In the genomic region with DNA sequence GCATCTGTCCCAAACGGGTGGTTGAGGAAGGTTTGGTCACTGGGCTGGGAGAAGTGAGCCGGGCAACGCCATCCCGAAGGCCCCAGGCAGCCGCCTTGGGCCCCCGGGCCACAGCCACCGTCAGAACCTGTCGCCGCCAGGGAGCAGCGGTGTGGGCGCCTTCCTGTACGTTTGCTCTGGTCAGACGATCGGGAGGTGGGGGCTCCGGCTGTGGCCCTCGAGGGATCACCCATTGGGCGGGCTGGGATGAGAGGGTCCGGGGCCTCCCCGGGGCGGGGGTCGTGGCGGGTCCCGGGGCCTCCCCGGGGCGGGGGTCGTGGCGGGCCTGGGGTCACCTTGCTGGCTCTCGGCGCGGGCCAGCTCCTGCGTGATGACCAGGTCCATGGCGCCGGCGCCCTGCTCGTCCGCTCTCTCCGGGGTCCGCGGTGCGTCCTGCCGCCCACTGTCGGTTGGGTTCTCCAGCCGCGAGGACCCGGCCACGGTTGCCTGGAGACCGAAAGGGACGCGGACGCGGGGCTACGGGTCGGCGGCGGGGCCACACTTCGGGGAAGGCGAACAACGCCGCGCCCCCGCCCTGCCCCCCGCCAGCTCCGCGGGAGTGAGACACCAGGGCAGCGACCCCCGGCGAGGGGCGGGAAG, we compare ENCODE assay signal across 8 cellular contexts. TPM values are rescaled to one million over a fixed set of nuclear protein-coding genes. Genes with fewer than 3 reads are reported as not detected.
DNase-seq lines count a peak whose midpoint lies in the region; ATAC-seq and TF ChIP-seq lines count a peak whose summit lies in the region.

TSS of gene CFAP46 (minus strand) at position 470 of the 639 bp plus-strand sequence. CDS start at position 384, 86 bp downstream.

- H3K27me3 Mint-ChIP-seq in Calu3 (ENCODE audit: unreplicated experiment) = peaks cover 56% of the 10 kb centered on the region

- H3K36me3 Mint-ChIP-seq in Calu3 (ENCODE audit: insufficient read depth, unreplicated experiment) = no peaks in the 10 kb centered on the region

- H3K4me3 ChIP-seq in MG63 = peak within 1 kb of the TSS; percentile 56
- peak within 1 kb of the TSS; percentile 57 for H3K4me3 ChIP-seq in kidney epithelial cell (ENCODE audit: low read depth, low read length)

- H3K9me3 Mint-ChIP-seq in Calu3 (ENCODE audit: low read depth, unreplicated experiment) = no peaks in the 10 kb centered on the region

- CTCF ChIA-PET in Calu3 (lab: Charles Lee) = no interaction called here

- H3K4me1 Mint-ChIP-seq in Calu3 (ENCODE audit: low read depth, unreplicated experiment) = no peaks in the 10 kb centered on the region

- no peaks in the 10 kb centered on the region for H3K9me3 ChIP-seq in MG63

- H3K36me3 ChIP-seq in MG63 = no peaks in the 10 kb centered on the region
- no peaks in the 10 kb centered on the region for H3K36me3 ChIP-seq in kidney epithelial cell (ENCODE audit: control insufficient read depth, insufficient read depth, low read length)

- no peak for TF ChIP-seq CTCF in Calu3 (IDR thresholded peaks at IDR 0.05; ENCODE audit: unreplicated experiment)
- TF ChIP-seq CTCF in kidney epithelial cell (IDR thresholded peaks at IDR 0.05; ENCODE audit: insufficient read depth, low read length, poor library complexity, severe bottlenecking) = no peak

- H3K27me3 ChIP-seq in MG63 = no peaks in the 10 kb centered on the region
- H3K27me3 ChIP-seq in kidney epithelial cell (ENCODE audit: control insufficient read depth, insufficient read depth, low read length) = peaks cover 5% of the 10 kb centered on the region

- intact Hi-C loops in Calu3 (cut with micrococcal nuclease; ENCODE audit: unreplicated experiment) = no loop called here

- DNase-seq in Calu3 (peak; percentile 61), MG63 (peak; percentile 77), cerebellum (ENCODE audit: low spot score) (peak; percentile 67), kidney epithelial cell (ENCODE audit: low read depth) (no peak), NCI-H1694 treated with DMSO at 0.1 percent for 48 hours (lab: John Stamatoyannopoulos, UW) (no peak)
- peak; percentile 53 for DNase-seq in stimulated activated CD8-positive, alpha-beta memory T cell treated with anti-CD3 and anti-CD28 coated beads, Interleukin-4, amount 100 ng/mL, for 48 hours
- DNase-seq in activated effector memory CD4-positive, alpha-beta T cell treated with Interleukin-2 at 50 U/mL for 16 hours = no peak

- H3K27ac Mint-ChIP-seq in Calu3 (ENCODE audit: unreplicated experiment) = no peak within 1 kb of the TSS

- peak within 1 kb of the TSS; percentile 61 for H3K4me3 Mint-ChIP-seq in Calu3 (ENCODE audit: low read depth, unreplicated experiment)

- ATAC-seq in GM21390 (IDR thresholded peaks at IDR 0.05; ENCODE audit: unreplicated experiment) = no peak

- BruUV-seq in Calu3 (replicated peaks; lab: Mats Ljungman, UMichigan) = no TSS peak

RNA-seq across cellular contexts. Expression of gene CFAP46, which starts in this region (rescaled TPM):
- not detected in 2 replicates for total RNA-seq in Calu3 (2022)
- total RNA-seq in MG63 (2014; rRNA removed; shearing (Covaris generic); ENCODE audit: low replicate concordance) = 0.33 TPM in 1 of 2 replicates, not detected in the other
- 5.2 TPM for total RNA-seq in cerebellum
- total RNA-seq in kidney epithelial cell = 3.8 and 5.1 TPM in 2 replicates

Comparison
In these comparisons a context has a peak if more than half of its experiments do, and no peak if none do; other contexts are left out.
1. Peak in DNase-seq in Calu3; RNA of the gene not detected or under 1 TPM.
2. Peak in DNase-seq and H3K4me3 ChIP-seq in MG63; RNA of the gene not detected or under 1 TPM.
3. DNase-seq: peak in cerebellum (single experiment) and stimulated activated CD8-positive, alpha-beta memory T cell treated with anti-CD3 and anti-CD28 coated beads, Interleukin-4, amount 100 ng/mL, for 48 hours (single experiment); none in kidney epithelial cell (single experiment), activated effector memory CD4-positive, alpha-beta T cell treated with Interleukin-2 at 50 U/mL for 16 hours (single experiment) and NCI-H1694 treated with DMSO at 0.1 percent for 48 hours (single experiment).